ENCODE assay signal across 20 cellular contexts in the genomic region with DNA sequence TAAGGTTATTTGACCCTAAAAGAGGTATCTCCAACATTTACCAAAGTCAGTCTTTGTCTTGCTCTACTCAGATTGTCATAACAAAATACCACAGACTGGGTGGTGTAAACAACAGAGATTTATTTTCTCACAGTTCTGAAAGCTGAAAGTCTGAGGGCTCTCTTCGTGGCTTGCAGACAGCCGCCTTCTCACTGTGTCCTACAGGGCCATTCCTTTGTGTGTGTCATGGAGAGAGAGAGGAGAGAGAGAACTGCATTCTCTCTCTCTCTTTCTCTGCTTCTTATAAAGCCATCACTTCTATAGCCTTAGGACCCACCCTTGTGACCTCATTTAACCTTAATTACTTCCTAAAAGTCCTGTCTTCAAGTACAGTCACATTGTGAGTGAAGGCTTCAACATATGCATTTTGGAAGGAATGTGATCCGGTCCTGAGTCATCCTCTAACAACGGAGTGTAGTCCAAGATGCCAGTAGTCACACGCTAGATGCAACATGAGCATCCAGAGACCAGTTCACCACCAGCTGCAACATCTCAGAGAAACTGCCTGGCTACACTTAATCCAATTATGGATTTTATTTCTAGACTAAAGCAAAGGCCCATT.
DNase-seq lines count a peak whose midpoint lies in the region; ATAC-seq and TF ChIP-seq lines count a peak whose summit lies in the region.
"Had no signal": no experiment of that assay in that cellular context is flagged by ENCODE, and none has a peak within 500 bp of the region (broad histone marks: within the 10 kb centered on the region; RNA-seq: fewer than 3 reads in every experiment).

No MANE protein-coding gene starts in this region.

- no peak overlapping the region for H3K4ac ChIP-seq in trophoblast cell (ENCODE audit: low read depth, low read length)

- H4K12ac ChIP-seq in trophoblast cell (ENCODE audit: low read depth, low read length): no peak overlapping the region

- H3K9ac ChIP-seq in fibroblast of lung (ENCODE audit: insufficient read depth, low read length) (no peak overlapping the region), trophoblast cell (ENCODE audit: low read length) (no peak overlapping the region)

- H3K79me2 ChIP-seq in fibroblast of lung (ENCODE audit: control insufficient read depth, insufficient read depth, low read length): no peaks in the 10 kb centered on the region
- no peaks in the 10 kb centered on the region for H3K79me2 ChIP-seq in trophoblast cell (ENCODE audit: control insufficient read depth, insufficient read depth, low read length, poor library complexity)

- no peak overlapping the region for H2BK5ac ChIP-seq in trophoblast cell (ENCODE audit: low read depth, low read length, poor library complexity)

- H3K14ac ChIP-seq in trophoblast cell (ENCODE audit: low read length): no peak overlapping the region

- no peak overlapping the region for H2AFZ ChIP-seq in fibroblast of lung (ENCODE audit: low read length)
- no peak overlapping the region for H2AFZ ChIP-seq in trophoblast cell (ENCODE audit: insufficient read depth, low read length, poor library complexity)

- H3K27me3 ChIP-seq in fibroblast of lung (ENCODE audit: control insufficient read depth, insufficient read depth, low read length) (no peaks in the 10 kb centered on the region), trophoblast cell (ENCODE audit: insufficient read depth, low read length) (no peaks in the 10 kb centered on the region)
- H3K27me3 ChIP-seq: gastroesophageal sphincter had no signal

- H3K36me3 ChIP-seq in fibroblast of lung (ENCODE audit: control insufficient read depth, insufficient read depth, low read length) (no peaks in the 10 kb centered on the region), trophoblast cell (ENCODE audit: control insufficient read depth in 1 of 2, insufficient read depth in 2 of 2, low read length in 2 of 2) (no peaks in the 10 kb centered on the region)
- H3K36me3 ChIP-seq: gastroesophageal sphincter, WERI-Rb-1 had no signal

- no peak overlapping the region for H3K23ac ChIP-seq in trophoblast cell (ENCODE audit: low read length)

- no peak overlapping the region for H3K4me2 ChIP-seq in fibroblast of lung (ENCODE audit: extremely low read depth, insufficient read depth, low read length)
- H3K4me2 ChIP-seq in trophoblast cell (ENCODE audit: low read length): no peak overlapping the region

- H3K79me1 ChIP-seq in trophoblast cell (ENCODE audit: low read length): no peaks in the 10 kb centered on the region

- H3K27ac ChIP-seq in RWPE1 (no peak overlapping the region), fibroblast of lung (ENCODE audit: insufficient read depth, low read length) (peak overlapping the region; percentile 58), trophoblast cell (ENCODE audit: low read depth, low read length) (no peak overlapping the region)
- H3K27ac ChIP-seq: gastroesophageal sphincter, HL-60, WERI-Rb-1 had no signal

- H3K4me3 ChIP-seq in fibroblast of lung (replicated peaks in 1 of 4; ENCODE audit: control extremely low read depth in 1 of 4, insufficient read depth in 1 of 4, low read depth in 3 of 4, low read length in 4 of 4) (no peak overlapping the region), skeletal muscle cell (ENCODE audit: low read depth, low read length) (no peak overlapping the region), trophoblast cell (ENCODE audit: low read depth, low read length) (no peak overlapping the region)
- H3K4me3 ChIP-seq: gastroesophageal sphincter had no signal

- POLR2A ChIA-PET in RWPE1 (lab: Yijun Ruan, JAX; ENCODE audit: low non-redundant PET): no interaction called here

- no peak overlapping the region for H2AK5ac ChIP-seq in trophoblast cell (ENCODE audit: low read length)

- no peak overlapping the region for H2BK120ac ChIP-seq in trophoblast cell (ENCODE audit: insufficient read depth, low read length, poor library complexity)

- TF ChIP-seq CTCF in RWPE1 (conservative IDR thresholded peaks at IDR 0.05; ENCODE audit: low read depth) (no peak), fibroblast of lung (conservative IDR thresholded peaks at IDR 0.05 in 1 of 2, IDR thresholded peaks at IDR 0.05 in 1 of 2; ENCODE audit: low read depth in 1 of 2, low read length in 2 of 2) (peak in 1 of 2 donors; percentile 2)

- H3K18ac ChIP-seq in trophoblast cell (ENCODE audit: low read length): no peak overlapping the region

- no peak for ATAC-seq in left lobe of liver
- ATAC-seq: activated naive CD4-positive, alpha-beta T cell treated with anti-CD3 and anti-CD28 coated beads, Interleukin-2, amount 50 U/mL, for 72 hours; gastroesophageal sphincter; right cardiac atrium; stimulated activated memory B cell treated with anti-CD40 and anti-IgM and Interleukin-4, amounts not matched to agents 10 μg/mL and 1 μg/mL and 100 μg/mL, for 72 hours had no signal

- H3K4me1 ChIP-seq in fibroblast of lung (ENCODE audit: control insufficient read depth, extremely low read depth, insufficient read depth, low read length) (no peaks in the 10 kb centered on the region), trophoblast cell (ENCODE audit: control insufficient read depth in 1 of 2, insufficient read depth in 2 of 2, low read length in 2 of 2) (peaks cover 0 to 8% of the 10 kb centered on the region in 2 experiments)
- H3K4me1 ChIP-seq: gastroesophageal sphincter had no signal

- CTCF ChIA-PET in RWPE1 (lab: Yijun Ruan, JAX): no interaction called here

- H3K9me3 ChIP-seq in fibroblast of lung (ENCODE audit: control insufficient read depth, insufficient read depth, low read depth, low read length) (no peaks in the 10 kb centered on the region), trophoblast cell (ENCODE audit: insufficient read depth, low read depth, low read length) (no peaks in the 10 kb centered on the region)
- H3K9me3 ChIP-seq: gastroesophageal sphincter had no signal

- no peak overlapping the region for H2BK12ac ChIP-seq in trophoblast cell (ENCODE audit: low read length)

- no peak overlapping the region for H4K91ac ChIP-seq in trophoblast cell (ENCODE audit: low read depth, low read length)

- no CpG with 5 or more reads among the region's 5 CpGs for WGBS in trophoblast cell (ENCODE audit: extremely low coverage, insufficient coverage, insufficient read length)

- no peak overlapping the region for H4K8ac ChIP-seq in trophoblast cell (ENCODE audit: low read depth, low read length)

- no peaks in the 10 kb centered on the region for H4K20me1 ChIP-seq in fibroblast of lung (ENCODE audit: control insufficient read depth, extremely low read depth, insufficient read depth, low read length)

- peak; percentile 87 for DNase-seq in ELR (ENCODE audit: low read depth)
- peak; percentile 3 for DNase-seq in RWPE1 (ENCODE audit: low spot score)
- peak; percentile 87 to 97 for DNase-seq in fibroblast of lung (ENCODE audit: low read depth in 2 of 2)
- peak; percentile 33 for DNase-seq in skeletal muscle cell (ENCODE audit: low read depth)
- DNase-seq in trophoblast cell: no peak
- no peak for DNase-seq in left lobe of liver (ENCODE audit: low spot score)
- DNase-seq in kidney glomerular epithelial cell (lab: John Stamatoyannopoulos, UW): no peak
- DNase-seq: activated CD8-positive, alpha-beta memory T cell treated with anti-CD3 and anti-CD28 coated beads, Interleukin-2, amount 50 U/mL, for 4 hours; CD4-positive, alpha-beta memory T cell; H9; kidney; naive B cell; NCI-H2107; right cardiac atrium; stimulated activated CD4-positive, alpha-beta T cell treated with anti-CD3 and anti-CD28 coated beads, Interleukin-4, amount 100 ng/mL, for 1 hour; WERI-Rb-1 had no signal

Comparison
In these comparisons a context has a peak if more than half of its experiments do, and no peak if none do; other contexts are left out.
1. DNase-seq: peak in ELR (single experiment), RWPE1 (single experiment), fibroblast of lung (2 of 2) and skeletal muscle cell (single experiment); none in trophoblast cell (0 of 2), left lobe of liver (single experiment) and kidney glomerular epithelial cell (single experiment).